35 cellular contexts compared by ENCODE assay signal in the genomic region with DNA sequence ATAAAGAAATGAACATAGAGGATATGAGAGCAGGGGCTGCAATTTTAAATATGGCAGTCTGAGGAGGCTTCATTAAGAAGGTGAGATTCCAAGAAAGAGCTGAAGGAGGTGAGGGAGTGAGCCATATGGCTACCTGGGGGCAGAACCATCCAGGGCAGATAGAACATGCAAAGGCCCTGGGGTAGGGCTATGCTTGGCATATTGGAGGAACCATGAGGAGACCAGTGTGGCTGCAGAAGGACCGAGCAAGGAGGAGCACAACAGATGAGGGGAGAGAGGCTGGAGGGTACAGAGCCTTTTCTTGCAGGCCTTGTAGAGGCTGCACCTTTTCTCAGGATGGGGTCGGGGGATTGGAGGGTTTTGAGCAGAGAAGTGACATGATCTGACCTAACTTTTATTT.
DNase-seq lines count a peak whose midpoint lies in the region; ATAC-seq, FAIRE-seq and TF ChIP-seq lines count a peak whose summit lies in the region.
"Had no signal": no experiment of that assay in that cellular context is flagged by ENCODE, and none has a peak within 500 bp of the region (broad histone marks: within the 10 kb centered on the region; RNA-seq: fewer than 3 reads in every experiment).

No MANE protein-coding gene starts in this region.

- H3K4me3 ChIP-seq in HEK293 (ENCODE audit: low read depth, low read length) (no peak overlapping the region), K562 (no peak overlapping the region), mesendoderm (ENCODE audit: low read length) (no peak overlapping the region), ovary (no peak overlapping the region), adrenal gland (no peak overlapping the region)
- H3K4me3 ChIP-seq: A549; BLaER1; BLaER1 treated with 17β-estradiol and CSF1 and Interleukin-3, amounts not matched to agents 10 nM and 100 nM had no signal

- CTCF ChIA-PET in HEK293 (lab: Yijun Ruan, JAX) (no interaction called here), K562 (lab: Yijun Ruan, JAX; ENCODE audit: low intra/inter-chr PET ratio) (no interaction called here)

- H3K27me3 ChIP-seq in K562 (ENCODE audit: control insufficient read depth in 2 of 2, insufficient read depth in 2 of 2, low read length in 2 of 2) (peaks cover 2 to 16% of the 10 kb centered on the region in 2 experiments; a peak in 3 of 5 replicates), mesendoderm (ENCODE audit: insufficient read depth, low read length, poor library complexity) (no peaks in the 10 kb centered on the region), ovary (no peaks in the 10 kb centered on the region), adrenal gland (no peaks in the 10 kb centered on the region)
- H3K27me3 ChIP-seq: BE2C; BLaER1; BLaER1 treated with 17β-estradiol and CSF1 and Interleukin-3, amounts not matched to agents 10 nM and 100 nM had no signal

- in situ Hi-C loops in K562 (cut with MboI), result no loop called here

- no peak overlapping the region for H3K9ac ChIP-seq in K562 (ENCODE audit: insufficient read depth in 1 of 2, low read depth in 2 of 2, low read length in 2 of 2)
- H3K9ac ChIP-seq in mesendoderm (ENCODE audit: low read length), result no peak overlapping the region
- H3K9ac ChIP-seq: BLaER1; BLaER1 treated with 17β-estradiol and CSF1 and Interleukin-3, amounts not matched to agents 10 nM and 100 nM had no signal

- POLR2A ChIA-PET in HEK293 (lab: Yijun Ruan, JAX), result no interaction called here
- POLR2A ChIA-PET in K562 (lab: Yijun Ruan, JAX), result no interaction called here

- no peak for FAIRE-seq in K562 (lab: Jason Lieb, UNC)
- FAIRE-seq: A204.1, A549, D721Med had no signal

- no peak overlapping the region for H3K27ac ChIP-seq in HEK293 (ENCODE audit: extremely low read depth, low read depth, low read length)
- H3K27ac ChIP-seq in K562 (ENCODE audit: extremely low read depth, low read depth, low read length), result no peak overlapping the region
- H3K27ac ChIP-seq in mesendoderm (ENCODE audit: low read depth, low read length), result no peak overlapping the region
- H3K27ac ChIP-seq in ovary, result no peak overlapping the region
- no peak overlapping the region for H3K27ac ChIP-seq in adrenal gland
- H3K27ac ChIP-seq: 22Rv1; A549; BLaER1; BLaER1 treated with 17β-estradiol and CSF1 and Interleukin-3, amounts not matched to agents 10 nM and 100 nM; C4-2B had no signal

- TF ChIP-seq POLR2A in K562 (conservative IDR thresholded peaks at IDR 0.05) (no peak), ovary (IDR thresholded peaks at IDR 0.05) (no peak), adrenal gland (IDR thresholded peaks at IDR 0.05) (no peak)

- intact Hi-C loops in K562 (cut with micrococcal nuclease), result loop anchor here (10.0 kb wide), 1 partner anchor 85 kb away; no protein-coding TSS in a partner anchor
- intact Hi-C loops in ovary (cut with DNase I), result no loop called here
- intact Hi-C loops in adrenal gland (cut with DNase I), result loop anchor here (10.0 kb wide), 2 partner anchors 65 to 95 kb away; a partner anchor contains a TSS

- ATAC-seq in K562, result no peak
- ATAC-seq in GM21786 (IDR thresholded peaks at IDR 0.05; ENCODE audit: unreplicated experiment), result no peak
- no peak for ATAC-seq in HG03139 (IDR thresholded peaks at IDR 0.05; ENCODE audit: unreplicated experiment)
- ATAC-seq: A549; CD8-positive, alpha-beta T cell had no signal

- no peak overlapping the region for H2BK15ac ChIP-seq in mesendoderm (replicated peaks; ENCODE audit: low read depth)

- no peaks in the 10 kb centered on the region for H3K79me2 ChIP-seq in K562 (ENCODE audit: control insufficient read depth, insufficient read depth, low read length)
- no peaks in the 10 kb centered on the region for H3K79me2 ChIP-seq in mesendoderm (ENCODE audit: control insufficient read depth, insufficient read depth, low read length)

- no peaks in the 10 kb centered on the region for H4K20me1 ChIP-seq in K562 (replicated peaks; ENCODE audit: control insufficient read depth, insufficient read depth, low read length)
- H4K20me1 ChIP-seq: BLaER1; BLaER1 treated with 17β-estradiol and CSF1 and Interleukin-3, amounts not matched to agents 10 nM and 100 nM had no signal

- H3K79me1 ChIP-seq in mesendoderm (ENCODE audit: low read length), result no peaks in the 10 kb centered on the region

- TF ChIP-seq RAD21 in K562 (CRISPR knock-in tag; conservative IDR thresholded peaks at IDR 0.05 in 1 of 2, IDR thresholded peaks at IDR 0.05 in 1 of 2), result no peak

- H3K4me2 ChIP-seq in K562 (ENCODE audit: insufficient read depth, low read length) (no peak overlapping the region), mesendoderm (ENCODE audit: low read length) (no peak overlapping the region)
- H3K4me2 ChIP-seq: A549, BLaER1 had no signal

- no peaks in the 10 kb centered on the region for H3K36me3 ChIP-seq in HEK293 (ENCODE audit: control insufficient read depth in 2 of 2, insufficient read depth in 1 of 2, low read length in 2 of 2)
- H3K36me3 ChIP-seq in K562 (ENCODE audit: control insufficient read depth, insufficient read depth, low read length), result no peaks in the 10 kb centered on the region
- H3K36me3 ChIP-seq in mesendoderm (ENCODE audit: control insufficient read depth, insufficient read depth, low read length), result no peaks in the 10 kb centered on the region
- no peaks in the 10 kb centered on the region for H3K36me3 ChIP-seq in ovary
- H3K36me3 ChIP-seq in adrenal gland (replicated peaks in 1 of 2), result no peaks in the 10 kb centered on the region
- H3K36me3 ChIP-seq: BE2C; BLaER1; BLaER1 treated with 17β-estradiol and CSF1 and Interleukin-3, amounts not matched to agents 10 nM and 100 nM had no signal

- 21% methylated on average over 2 of the region's 2 CpGs for WGBS in K562 (ENCODE audit: insufficient coverage, low coverage, missing lambda C conversion rate)
- WGBS in mesendoderm (ENCODE audit: extremely low coverage, insufficient coverage, low lambda C conversion rate), result no CpG with 5 or more reads among the region's 2 CpGs
- 91 to 100% (median 94%) methylated on average over 2 of the region's 2 CpGs for WGBS in ovary, 3 donors
- 90 to 95% (median 93%) methylated on average over 2 of the region's 2 CpGs for WGBS in adrenal gland, 4 donors

- H2BK5ac ChIP-seq in mesendoderm (ENCODE audit: low read length), result peak overlapping the region; percentile 38

- H4K8ac ChIP-seq in mesendoderm (ENCODE audit: low read depth, low read length), result no peak overlapping the region

- peaks cover 8% of the 10 kb centered on the region for H3K4me1 ChIP-seq in HEK293 (ENCODE audit: control insufficient read depth, insufficient read depth, low read length)
- peaks cover 0 to 19% of the 10 kb centered on the region in 2 experiments; a peak in 3 of 5 replicates for H3K4me1 ChIP-seq in K562 (replicated peaks in 1 of 2; ENCODE audit: control insufficient read depth in 2 of 2, insufficient read depth in 2 of 2, low read length in 2 of 2)
- peaks cover 10% of the 10 kb centered on the region for H3K4me1 ChIP-seq in mesendoderm (ENCODE audit: control insufficient read depth, low read depth, low read length)
- H3K4me1 ChIP-seq in ovary (ENCODE audit: insufficient read depth), result peaks cover 3% of the 10 kb centered on the region
- peaks cover 0 to 5% of the 10 kb centered on the region in 2 donors for H3K4me1 ChIP-seq in adrenal gland (replicated peaks in 1 of 2)
- H3K4me1 ChIP-seq: A549, BE2C, BLaER1 had no signal

- H3K9me1 ChIP-seq in K562 (ENCODE audit: control insufficient read depth, insufficient read depth, low read length), result no peaks in the 10 kb centered on the region

- H3K23ac ChIP-seq in mesendoderm (ENCODE audit: low read length), result no peak overlapping the region

- H3K56ac ChIP-seq in mesendoderm (ENCODE audit: low read length), result peak overlapping the region; percentile 29

- peak overlapping the region; percentile 66 for H2AK5ac ChIP-seq in mesendoderm (ENCODE audit: low read length)

- BruUV-seq in K562 (replicated peaks; lab: Mats Ljungman, UMichigan), result no TSS peak

- H2BK120ac ChIP-seq in mesendoderm (ENCODE audit: low read depth, low read length), result no peak overlapping the region

- H3K18ac ChIP-seq in mesendoderm (ENCODE audit: low read length), result peak overlapping the region; percentile 24

- H4K5ac ChIP-seq in mesendoderm (ENCODE audit: low read length), result no peak overlapping the region

- H2AFZ ChIP-seq in K562 (ENCODE audit: low read depth, low read length), result no peak overlapping the region

- DNase-seq in K562 (ENCODE audit: extremely low read depth in 1 of 4, low spot score in 3 of 4) (no peak), islet precursor cell (peak; percentile 8), mesendoderm (no peak), ovary (no peak), adrenal gland (no peak)
- DNase-seq: 8988T; ACHN; AML-193; BE2C; C1 segment of cervical spinal cord; Caco-2; Calu3; CD4-positive, alpha-beta memory T cell; CD4-positive, alpha-beta T cell; CD4-positive, CD25-positive, alpha-beta regulatory T cell; CD8-positive, alpha-beta memory T cell; CD8-positive, alpha-beta T cell; COR-L47; DMS 273 treated with DMSO at 0.1 percent for 48 hours; DMS153; DMS53; DMS79; DMS79 treated with DMSO at 0.1 percent for 48 hours; DND-41; EL had no signal

- TF ChIP-seq CTCF in HEK293 (tag by site-specific recombination; IDR thresholded peaks at IDR 0.05) (no peak), K562 (IDR thresholded peaks at IDR 0.05 in 2 of 3, conservative IDR thresholded peaks at IDR 0.05 in 1 of 3; ENCODE audit: insufficient read depth in 2 of 3, low read depth in 1 of 3, low read length in 3 of 3) (no peak), ovary (IDR thresholded peaks at IDR 0.05) (no peak), adrenal gland (IDR thresholded peaks at IDR 0.05) (no peak)

- peak overlapping the region; percentile 75 for H3K4ac ChIP-seq in mesendoderm (ENCODE audit: low read depth, low read length)

- H3K9me3 ChIP-seq in HEK293 (ENCODE audit: control insufficient read depth, insufficient read depth, low read depth, low read length) (no peaks in the 10 kb centered on the region), K562 (replicated peaks; ENCODE audit: control insufficient read depth, insufficient read depth, low read depth, low read length) (no peaks in the 10 kb centered on the region), ovary (no peaks in the 10 kb centered on the region), adrenal gland (replicated peaks in 1 of 3) (no peaks in the 10 kb centered on the region)
- H3K9me3 ChIP-seq: A549; BE2C; BLaER1; BLaER1 treated with 17β-estradiol and CSF1 and Interleukin-3, amounts not matched to agents 10 nM and 100 nM; Caco-2 had no signal

- no peak for TF ChIP-seq EP300 in K562 (IDR thresholded peaks at IDR 0.05; ENCODE audit: low read length)
- no peak for TF ChIP-seq EP300 in ovary (IDR thresholded peaks at IDR 0.05)

TF ChIP-seq in HEK293, 187 proteins besides CTCF, POLR2A, EP300 and RAD21:
- TF ChIP-seq SCRT1 (tag by site-specific recombination; IDR thresholded peaks at IDR 0.05; ENCODE audit: borderline replicate concordance) (no peak), ZNF623 (tag by site-specific recombination; IDR thresholded peaks at IDR 0.05) (peak; percentile 92)
TF ChIP-seq in HEK293: peak in this region for 1.

TF ChIP-seq in K562, 482 proteins besides CTCF, POLR2A, EP300 and RAD21:
- TF ChIP-seq ZFP1 (CRISPR knock-in tag; IDR thresholded peaks at IDR 0.05), result no peak
- TF ChIP-seq KDM4B (IDR thresholded peaks at IDR 0.05; ENCODE audit: borderline replicate concordance in 2 of 2, low read depth in 1 of 2), result no peak
- peak; percentile 25 for TF ChIP-seq RBM25 (IDR thresholded peaks at IDR 0.05; ENCODE audit: low read depth, low read length, severe bottlenecking)

Comparison
In these comparisons a context has a peak if more than half of its experiments do, and no peak if none do; other contexts are left out.
1. intact Hi-C loops: an anchor here in K562 (10.0 kb wide) and adrenal gland (10.0 kb wide); none called in ovary.